In the genomic region with DNA sequence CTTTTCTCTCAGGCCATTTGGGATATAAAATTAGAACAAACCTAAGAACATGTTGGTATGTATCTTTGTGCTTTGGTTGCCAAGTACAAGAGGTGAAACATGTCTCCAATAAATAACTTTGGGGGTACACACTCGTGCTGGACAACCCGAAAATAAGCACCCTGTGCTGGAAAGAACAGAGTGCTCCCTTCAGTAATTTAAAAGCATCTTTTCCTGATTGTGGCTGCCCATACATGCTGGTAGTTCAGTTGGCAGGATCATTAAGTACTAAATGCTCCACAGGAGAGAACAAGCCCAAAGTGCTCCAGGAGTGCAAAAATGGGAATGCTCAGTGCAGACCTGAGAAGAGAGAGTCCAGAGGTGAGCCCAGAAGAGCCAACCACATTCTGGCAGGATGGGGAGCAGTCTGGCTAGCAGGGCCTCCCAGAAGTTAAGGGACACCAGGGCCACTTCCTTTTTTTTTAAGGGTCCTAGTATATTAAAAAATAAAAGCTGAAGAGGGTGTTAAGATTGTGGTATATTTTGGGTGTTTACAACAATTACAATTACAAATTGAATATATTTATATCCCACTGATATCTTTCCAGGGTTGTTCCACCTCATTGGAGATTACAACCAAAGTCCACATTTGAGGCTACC, we compare ENCODE assay signal across 32 cellular contexts.
"Had no signal": no experiment of that assay in that cellular context is flagged by ENCODE, and none has a peak within 500 bp of the region (broad histone marks: within the 10 kb centered on the region; RNA-seq: fewer than 3 reads in every experiment).

No MANE protein-coding gene starts in this region.

- H3K9me3 Mint-ChIP-seq: activated CD4-positive, alpha-beta memory T cell treated with anti-CD3 and anti-CD28 coated beads for 36 hours; activated CD4-positive, alpha-beta T cell treated with anti-CD3 and anti-CD28 coated beads, Interleukin-2, amount 10 ng/mL, durations not matched to agents 24 days and 14 days; activated naive CD4-positive, alpha-beta T cell treated with anti-CD3 and anti-CD28 coated beads, Interleukin-2, amount 10 ng/mL, durations not matched to agents 7 days and 5 days; activated naive CD8-positive, alpha-beta T cell treated with anti-CD3 and anti-CD28 coated beads, Interleukin-2, amount 10 ng/mL, durations not matched to agents 7 days and 5 days; activated T-cell treated with anti-CD3 and anti-CD28 coated beads, Interleukin-2, amount 50 U/mL, for 24 hours; brain; endodermal cell; mesothelial cell of epicardium; natural killer cell; neural progenitor cell; stimulated activated memory B cell treated with anti-CD40 and anti-IgM and Interleukin-4, amounts not matched to agents 10 μg/mL and 1 μg/mL and 100 μg/mL, for 72 hours; stimulated activated naive CD8-positive, alpha-beta T cell treated with anti-CD3 and anti-CD28 coated beads, Interleukin-15, amount 100 ng/mL, for 72 hours had no signal

- DNase-seq: activated CD4-positive, alpha-beta memory T cell treated with anti-CD3 and anti-CD28 coated beads for 36 hours; activated CD4-positive, alpha-beta T cell treated with anti-CD3 and anti-CD28 coated beads, Interleukin-2, amount 10 ng/mL, durations not matched to agents 24 days and 14 days; activated CD4-positive, CD25-positive, alpha-beta regulatory T cell treated with anti-CD3 and anti-CD28 coated beads, Interleukin-2, amount 50 U/mL, for 72 hours; activated CD8-positive, alpha-beta memory T cell treated with anti-CD3 and anti-CD28 coated beads, Interleukin-2, amount 50 U/mL, for 48 hours; activated gamma-delta T cell; activated naive CD4-positive, alpha-beta T cell treated with anti-CD3 and anti-CD28 coated beads, Interleukin-2, amount 10 ng/mL, durations not matched to agents 7 days and 5 days; activated naive CD8-positive, alpha-beta T cell treated with anti-CD3 and anti-CD28 coated beads, Interleukin-2, amount 10 ng/mL, durations not matched to agents 7 days and 5 days; activated T-cell treated with anti-CD3 and anti-CD28 coated beads, Interleukin-2, amount 50 U/mL, for 24 hours; cortex of kidney; endodermal cell; foreskin keratinocyte; left lung; natural killer cell; occipital lobe; posterior cingulate gyrus; small intestine; stimulated activated CD4-positive, alpha-beta T cell treated with anti-CD3 and anti-CD28 coated beads, Interleukin-1b, Interleukin-23, amount 100 ng/mL, for 48 hours; stimulated activated CD4-positive, alpha-beta T cell treated with anti-CD3 and anti-CD28 coated beads, Interleukin-4, amount 100 ng/mL, for 4 hours; stimulated activated CD8-positive, alpha-beta memory T cell treated with anti-CD3 and anti-CD28 coated beads, Interleukin-4, amount 100 ng/mL, for 48 hours; stimulated activated naive CD8-positive, alpha-beta T cell treated with anti-CD3 and anti-CD28 coated beads, Interleukin-15, amount 100 ng/mL, for 72 hours; substantia nigra; T-helper 2 cell; tibial artery; upper lobe of right lung had no signal

- H3K27ac ChIP-seq: ascending aorta, cardiac muscle cell, foreskin keratinocyte, left lung, neural progenitor cell, tibial artery, upper lobe of right lung had no signal

- H3K4me3 Mint-ChIP-seq: activated CD4-positive, alpha-beta memory T cell treated with anti-CD3 and anti-CD28 coated beads for 36 hours; activated CD4-positive, alpha-beta T cell treated with anti-CD3 and anti-CD28 coated beads, Interleukin-2, amount 10 ng/mL, durations not matched to agents 24 days and 14 days; activated naive CD4-positive, alpha-beta T cell treated with anti-CD3 and anti-CD28 coated beads, Interleukin-2, amount 10 ng/mL, durations not matched to agents 7 days and 5 days; activated naive CD8-positive, alpha-beta T cell treated with anti-CD3 and anti-CD28 coated beads, Interleukin-2, amount 10 ng/mL, durations not matched to agents 7 days and 5 days; activated T-cell treated with anti-CD3 and anti-CD28 coated beads, Interleukin-2, amount 50 U/mL, for 24 hours; brain; endodermal cell; mesothelial cell of epicardium; natural killer cell; neural progenitor cell; stimulated activated memory B cell treated with anti-CD40 and anti-IgM and Interleukin-4, amounts not matched to agents 10 μg/mL and 1 μg/mL and 100 μg/mL, for 72 hours; stimulated activated naive CD8-positive, alpha-beta T cell treated with anti-CD3 and anti-CD28 coated beads, Interleukin-15, amount 100 ng/mL, for 72 hours had no signal

- ATAC-seq: esophagus mucosa; left lung; natural killer cell; sciatic nerve; stimulated activated memory B cell treated with anti-CD40 and anti-IgM and Interleukin-4, amounts not matched to agents 10 μg/mL and 1 μg/mL and 100 μg/mL, for 72 hours; stimulated activated naive CD8-positive, alpha-beta T cell treated with anti-CD3 and anti-CD28 coated beads, Interleukin-15, amount 100 ng/mL, for 72 hours; upper lobe of right lung had no signal

- H3K4me1 ChIP-seq: upper lobe of right lung had no signal

- H3K36me3 ChIP-seq: ascending aorta, cardiac muscle cell, left lung, neural progenitor cell, tibial artery, upper lobe of right lung had no signal

- H3K4me3 ChIP-seq: ascending aorta, cardiac muscle cell, left lung, neural progenitor cell, tibial artery, upper lobe of right lung had no signal

- FAIRE-seq: small intestine had no signal

- H3K36me3 Mint-ChIP-seq: activated CD4-positive, alpha-beta memory T cell treated with anti-CD3 and anti-CD28 coated beads for 36 hours; activated naive CD4-positive, alpha-beta T cell treated with anti-CD3 and anti-CD28 coated beads, Interleukin-2, amount 10 ng/mL, durations not matched to agents 7 days and 5 days; brain; mesothelial cell of epicardium; natural killer cell; neural progenitor cell; stimulated activated memory B cell treated with anti-CD40 and anti-IgM and Interleukin-4, amounts not matched to agents 10 μg/mL and 1 μg/mL and 100 μg/mL, for 72 hours had no signal

- H3K9ac ChIP-seq: neural progenitor cell had no signal

- H3K27ac Mint-ChIP-seq: activated CD4-positive, alpha-beta memory T cell treated with anti-CD3 and anti-CD28 coated beads for 36 hours; activated CD4-positive, alpha-beta T cell treated with anti-CD3 and anti-CD28 coated beads, Interleukin-2, amount 10 ng/mL, durations not matched to agents 24 days and 14 days; activated naive CD4-positive, alpha-beta T cell treated with anti-CD3 and anti-CD28 coated beads, Interleukin-2, amount 10 ng/mL, durations not matched to agents 7 days and 5 days; activated naive CD8-positive, alpha-beta T cell treated with anti-CD3 and anti-CD28 coated beads, Interleukin-2, amount 10 ng/mL, durations not matched to agents 7 days and 5 days; activated T-cell treated with anti-CD3 and anti-CD28 coated beads, Interleukin-2, amount 50 U/mL, for 24 hours; endodermal cell; mesothelial cell of epicardium; natural killer cell; neural progenitor cell; stimulated activated memory B cell treated with anti-CD40 and anti-IgM and Interleukin-4, amounts not matched to agents 10 μg/mL and 1 μg/mL and 100 μg/mL, for 72 hours; stimulated activated naive CD8-positive, alpha-beta T cell treated with anti-CD3 and anti-CD28 coated beads, Interleukin-15, amount 100 ng/mL, for 72 hours had no signal

- H3K9me3 ChIP-seq: ascending aorta, left lung, tibial artery, upper lobe of right lung had no signal

- H3K27me3 ChIP-seq: ascending aorta, cardiac muscle cell, foreskin keratinocyte, tibial artery, upper lobe of right lung had no signal
